Comparison of ENCODE assay signal across 14 cellular contexts in genomic region chr21:25506887-25507286, GRCh38.
DNase-seq lines count a peak whose midpoint lies in the region; ATAC-seq and TF ChIP-seq lines count a peak whose summit lies in the region.
"Had no signal": no experiment of that assay in that cellular context is flagged by ENCODE, and none has a peak within 500 bp of the region (broad histone marks: within the 10 kb centered on the region; RNA-seq: fewer than 3 reads in every experiment).

No MANE protein-coding gene starts in this region.

- H3K9me3 ChIP-seq in Panc1 (ENCODE audit: control insufficient read depth, insufficient read depth, low read depth, low read length): no peaks in the 10 kb centered on the region
- H3K9me3 ChIP-seq in upper lobe of left lung: no peaks in the 10 kb centered on the region
- H3K9me3 ChIP-seq: thyroid gland had no signal

- H3K36me3 ChIP-seq in Panc1 (ENCODE audit: control insufficient read depth, insufficient read depth, low read length) (no peaks in the 10 kb centered on the region), upper lobe of left lung (no peaks in the 10 kb centered on the region)
- H3K36me3 ChIP-seq: sigmoid colon, thyroid gland had no signal

- no peak for TF ChIP-seq POLR2A in upper lobe of left lung (IDR thresholded peaks at IDR 0.05)

- in situ Hi-C loops in Caki2 (cut with HindIII; ENCODE audit: low pct_unique_long_range_greater_than_20kb, low sequenced_read_pairs): no loop called here
- in situ Hi-C loops in Panc1 (cut with HindIII; ENCODE audit: low pct_unique_long_range_greater_than_20kb, low sequenced_read_pairs): no loop called here
- in situ Hi-C loops in ACHN (cut with HindIII; ENCODE audit: low pct_ligation_motif_present, low pct_unique_long_range_greater_than_20kb, low sequenced_read_pairs): no loop called here

- POLR2A ChIA-PET in Panc1 (lab: Charles Lee): no interaction called here

- TF ChIP-seq CTCF in Panc1 (IDR thresholded peaks at IDR 0.05) (no peak), fibroblast of pulmonary artery (IDR thresholded peaks at IDR 0.05; ENCODE audit: low read length, missing control alignments) (no peak), upper lobe of left lung (IDR thresholded peaks at IDR 0.05) (no peak)

- ATAC-seq in Panc1 (0 out of 2 replicates have a peak, but pooled peaks have one; percentile 48), HG03442 (IDR thresholded peaks at IDR 0.05; ENCODE audit: unreplicated experiment) (no peak), upper lobe of left lung (ENCODE audit: low FRiP score in 2 of 2) (no peak)
- ATAC-seq: K562 had no signal

- 81 to 83% methylated on average over 6 of the region's 6 CpGs for WGBS in upper lobe of left lung, 2 donors

- DNase-seq in Caki2 (ENCODE audit: low read depth) (peak; percentile 16), GM04504 (ENCODE audit: low read depth) (peak; percentile 22), Panc1 (ENCODE audit: low read depth, low spot score) (peak; percentile 15), fibroblast of pulmonary artery (ENCODE audit: low read depth) (peak; percentile 6), ACHN (no peak), upper lobe of left lung (no peak)
- DNase-seq: activated CD8-positive, alpha-beta memory T cell treated with anti-CD3 and anti-CD28 coated beads for 24 hours; H9; head of caudate nucleus; RPMI8226; sigmoid colon; thyroid gland had no signal

- H3K27me3 ChIP-seq in Panc1 (ENCODE audit: control insufficient read depth, insufficient read depth, low read length) (no peaks in the 10 kb centered on the region), upper lobe of left lung (no peaks in the 10 kb centered on the region)
- H3K27me3 ChIP-seq: sigmoid colon, thyroid gland had no signal

- no TSS peak for BruUV-seq in Panc1 (replicated peaks; lab: Mats Ljungman, UMichigan)

- H3K4me1 ChIP-seq in Panc1 (ENCODE audit: control insufficient read depth, insufficient read depth, low read length) (no peaks in the 10 kb centered on the region), upper lobe of left lung (no peaks in the 10 kb centered on the region)
- H3K4me1 ChIP-seq: sigmoid colon, thyroid gland had no signal

- TF ChIP-seq EP300 in upper lobe of left lung (IDR thresholded peaks at IDR 0.05): no peak

- H3K27ac ChIP-seq in Panc1 (ENCODE audit: low read length) (no peak overlapping the region), upper lobe of left lung (no peak overlapping the region)
- H3K27ac ChIP-seq: sigmoid colon, thyroid gland had no signal

- CTCF ChIA-PET in Panc1 (lab: Charles Lee): no interaction called here

- H3K4me3 ChIP-seq in Panc1 (ENCODE audit: low read depth in 2 of 2, low read length in 2 of 2) (no peak overlapping the region), fibroblast of pulmonary artery (replicated peaks; ENCODE audit: low read depth, low read length) (no peak overlapping the region), upper lobe of left lung (no peak overlapping the region)
- H3K4me3 ChIP-seq: K562, sigmoid colon, thyroid gland had no signal

- intact Hi-C loops in Panc1 (cut with micrococcal nuclease; ENCODE audit: unreplicated experiment): no loop called here

Comparison
In these comparisons a context has a peak if more than half of its experiments do, and no peak if none do; other contexts are left out.
1. DNase-seq: peak in Caki2 (single experiment), GM04504 (single experiment), Panc1 (single experiment) and fibroblast of pulmonary artery (single experiment); none in ACHN (single experiment) and upper lobe of left lung (0 of 2).